ENCODE assay signal across 1 cellular context in genomic region chr16:67430504-67431076, GRCh38.
TF ChIP-seq lines count a peak whose summit lies in the region.

No MANE protein-coding gene starts in this region.

TF ChIP-seq in HepG2, 621 proteins besides CTCF, POLR2A, EP300 and RAD21 (continued from another document):
- TF ChIP-seq THAP7 (CRISPR knock-in tag; IDR thresholded peaks at IDR 0.05), result 0 out of 2 replicates have a peak, but pooled peaks have one; percentile 39
- TF ChIP-seq HMG20A (CRISPR knock-in tag; IDR thresholded peaks at IDR 0.05; ENCODE audit: borderline replicate concordance), result 0 out of 2 replicates have a peak, but pooled peaks have one; percentile 3
- TF ChIP-seq SETDB1 (CRISPR knock-in tag; IDR thresholded peaks at IDR 0.05; ENCODE audit: borderline replicate concordance), result no peak
- no peak for TF ChIP-seq ZNF780A (CRISPR knock-in tag; IDR thresholded peaks at IDR 0.05)
- TF ChIP-seq, protein P1, sequence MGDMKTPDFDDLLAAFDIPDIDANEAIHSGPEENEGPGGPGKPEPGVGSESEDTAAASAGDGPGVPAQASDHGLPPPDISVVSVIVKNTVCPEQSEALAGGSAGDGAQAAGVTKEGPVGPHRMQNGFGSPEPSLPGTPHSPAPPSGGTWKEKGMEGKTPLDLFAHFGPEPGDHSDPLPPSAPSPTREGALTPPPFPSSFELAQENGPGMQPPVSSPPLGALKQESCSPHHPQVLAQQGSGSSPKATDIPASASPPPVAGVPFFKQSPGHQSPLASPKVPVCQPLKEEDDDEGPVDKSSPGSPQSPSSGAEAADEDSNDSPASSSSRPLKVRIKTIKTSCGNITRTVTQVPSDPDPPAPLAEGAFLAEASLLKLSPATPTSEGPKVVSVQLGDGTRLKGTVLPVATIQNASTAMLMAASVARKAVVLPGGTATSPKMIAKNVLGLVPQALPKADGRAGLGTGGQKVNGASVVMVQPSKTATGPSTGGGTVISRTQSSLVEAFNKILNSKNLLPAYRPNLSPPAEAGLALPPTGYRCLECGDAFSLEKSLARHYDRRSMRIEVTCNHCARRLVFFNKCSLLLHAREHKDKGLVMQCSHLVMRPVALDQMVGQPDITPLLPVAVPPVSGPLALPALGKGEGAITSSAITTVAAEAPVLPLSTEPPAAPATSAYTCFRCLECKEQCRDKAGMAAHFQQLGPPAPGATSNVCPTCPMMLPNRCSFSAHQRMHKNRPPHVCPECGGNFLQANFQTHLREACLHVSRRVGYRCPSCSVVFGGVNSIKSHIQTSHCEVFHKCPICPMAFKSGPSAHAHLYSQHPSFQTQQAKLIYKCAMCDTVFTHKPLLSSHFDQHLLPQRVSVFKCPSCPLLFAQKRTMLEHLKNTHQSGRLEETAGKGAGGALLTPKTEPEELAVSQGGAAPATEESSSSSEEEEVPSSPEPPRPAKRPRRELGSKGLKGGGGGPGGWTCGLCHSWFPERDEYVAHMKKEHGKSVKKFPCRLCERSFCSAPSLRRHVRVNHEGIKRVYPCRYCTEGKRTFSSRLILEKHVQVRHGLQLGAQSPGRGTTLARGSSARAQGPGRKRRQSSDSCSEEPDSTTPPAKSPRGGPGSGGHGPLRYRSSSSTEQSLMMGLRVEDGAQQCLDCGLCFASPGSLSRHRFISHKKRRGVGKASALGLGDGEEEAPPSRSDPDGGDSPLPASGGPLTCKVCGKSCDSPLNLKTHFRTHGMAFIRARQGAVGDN (CRISPR knock-in tag; IDR thresholded peaks at IDR 0.05), result peak; percentile 93
- TF ChIP-seq ZNF772 (CRISPR knock-in tag; IDR thresholded peaks at IDR 0.05), result peak; percentile 81; the same call in 1 of the 2 replicates
- no peak for TF ChIP-seq KLF11 (CRISPR knock-in tag; IDR thresholded peaks at IDR 0.05)
- TF ChIP-seq CBX2 (IDR thresholded peaks at IDR 0.05; ENCODE audit: low read depth, low read length), result no peak
- no peak for TF ChIP-seq CBX2 (CRISPR knock-in tag; IDR thresholded peaks at IDR 0.05; ENCODE audit: low read depth)
- TF ChIP-seq ZNF552 (CRISPR knock-in tag; IDR thresholded peaks at IDR 0.05; ENCODE audit: borderline replicate concordance), result peak; percentile 96
- no peak for TF ChIP-seq DNMT3B (CRISPR knock-in tag; conservative IDR thresholded peaks at IDR 0.05)
- TF ChIP-seq RFXAP (CRISPR knock-in tag; IDR thresholded peaks at IDR 0.05; ENCODE audit: borderline replicate concordance), result no peak; the same call in 1 of the 2 replicates
- TF ChIP-seq RBM39 (IDR thresholded peaks at IDR 0.05; ENCODE audit: low read depth, low read length, poor library complexity, severe bottlenecking), result no peak
- TF ChIP-seq IRF2 (CRISPR knock-in tag; IDR thresholded peaks at IDR 0.05), result no peak; the same call in 1 of the 2 replicates
- no peak for TF ChIP-seq NCOA5 (CRISPR knock-in tag; IDR thresholded peaks at IDR 0.05)
- peak; percentile 60; the same call in 1 of the 2 replicates for TF ChIP-seq SIN3A (IDR thresholded peaks at IDR 0.05; ENCODE audit: borderline replicate concordance, low read depth, low read length)
- TF ChIP-seq HDAC1 (CRISPR knock-in tag; IDR thresholded peaks at IDR 0.05), result peak; percentile 93
- 0 out of 2 replicates have a peak, but pooled peaks have one; percentile 59 for TF ChIP-seq HOXA9 (CRISPR knock-in tag; IDR thresholded peaks at IDR 0.05; ENCODE audit: borderline replicate concordance)
- no peak; the same call in 1 of the 2 replicates for TF ChIP-seq ZNF414 (CRISPR knock-in tag; IDR thresholded peaks at IDR 0.05)
- TF ChIP-seq MTA3 (CRISPR knock-in tag; IDR thresholded peaks at IDR 0.05), result no peak
- TF ChIP-seq CCAR2 (optimal IDR thresholded peaks at IDR 0.05; ENCODE audit: low read depth, low read length), result no peak
- 0 out of 2 replicates have a peak, but pooled peaks have one; percentile 49 for TF ChIP-seq PAXIP1 (CRISPR knock-in tag; conservative IDR thresholded peaks at IDR 0.05)
- TF ChIP-seq ZNF883 (CRISPR knock-in tag; IDR thresholded peaks at IDR 0.05; ENCODE audit: not compliant biosample characterization), result peak; percentile 80
- no peak for TF ChIP-seq TCF7L2 (IDR thresholded peaks at IDR 0.05; ENCODE audit: low read depth, low read length)
- TF ChIP-seq ZNF224 (CRISPR knock-in tag; IDR thresholded peaks at IDR 0.05), result no peak
- TF ChIP-seq, protein P2, sequence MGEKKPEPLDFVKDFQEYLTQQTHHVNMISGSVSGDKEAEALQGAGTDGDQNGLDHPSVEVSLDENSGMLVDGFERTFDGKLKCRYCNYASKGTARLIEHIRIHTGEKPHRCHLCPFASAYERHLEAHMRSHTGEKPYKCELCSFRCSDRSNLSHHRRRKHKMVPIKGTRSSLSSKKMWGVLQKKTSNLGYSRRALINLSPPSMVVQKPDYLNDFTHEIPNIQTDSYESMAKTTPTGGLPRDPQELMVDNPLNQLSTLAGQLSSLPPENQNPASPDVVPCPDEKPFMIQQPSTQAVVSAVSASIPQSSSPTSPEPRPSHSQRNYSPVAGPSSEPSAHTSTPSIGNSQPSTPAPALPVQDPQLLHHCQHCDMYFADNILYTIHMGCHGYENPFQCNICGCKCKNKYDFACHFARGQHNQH (CRISPR knock-in tag; IDR thresholded peaks at IDR 0.05), result peak; percentile 33; the same call in 1 of the 2 replicates
- TF ChIP-seq SYNCRIP (IDR thresholded peaks at IDR 0.05; ENCODE audit: insufficient read depth, low read depth, low read length), result no peak
- TF ChIP-seq ZNF264 (CRISPR knock-in tag; IDR thresholded peaks at IDR 0.05), result no peak
- no peak for TF ChIP-seq ZKSCAN1 (IDR thresholded peaks at IDR 0.05; ENCODE audit: low read length)
- 0 out of 2 replicates have a peak, but pooled peaks have one; percentile 9 for TF ChIP-seq ZFP1 (CRISPR knock-in tag; IDR thresholded peaks at IDR 0.05)
- no peak; the same call in 1 of the 2 replicates for TF ChIP-seq IRX3 (CRISPR knock-in tag; IDR thresholded peaks at IDR 0.05; ENCODE audit: borderline replicate concordance, low read depth)
- TF ChIP-seq PITX1 (CRISPR knock-in tag; IDR thresholded peaks at IDR 0.05), result no peak
- TF ChIP-seq ZSCAN25 (CRISPR knock-in tag; IDR thresholded peaks at IDR 0.05), result peak; percentile 55
- no peak for TF ChIP-seq SMARCE1 (IDR thresholded peaks at IDR 0.05; ENCODE audit: borderline replicate concordance)
- TF ChIP-seq ZNF44 (CRISPR knock-in tag; IDR thresholded peaks at IDR 0.05), result peak; percentile 90; the same call in 1 of the 2 replicates
- no peak for TF ChIP-seq MLLT10 (CRISPR knock-in tag; IDR thresholded peaks at IDR 0.05)
- TF ChIP-seq SCMH1 (CRISPR knock-in tag; IDR thresholded peaks at IDR 0.05; ENCODE audit: borderline replicate concordance), result no peak
- TF ChIP-seq, protein P3, sequence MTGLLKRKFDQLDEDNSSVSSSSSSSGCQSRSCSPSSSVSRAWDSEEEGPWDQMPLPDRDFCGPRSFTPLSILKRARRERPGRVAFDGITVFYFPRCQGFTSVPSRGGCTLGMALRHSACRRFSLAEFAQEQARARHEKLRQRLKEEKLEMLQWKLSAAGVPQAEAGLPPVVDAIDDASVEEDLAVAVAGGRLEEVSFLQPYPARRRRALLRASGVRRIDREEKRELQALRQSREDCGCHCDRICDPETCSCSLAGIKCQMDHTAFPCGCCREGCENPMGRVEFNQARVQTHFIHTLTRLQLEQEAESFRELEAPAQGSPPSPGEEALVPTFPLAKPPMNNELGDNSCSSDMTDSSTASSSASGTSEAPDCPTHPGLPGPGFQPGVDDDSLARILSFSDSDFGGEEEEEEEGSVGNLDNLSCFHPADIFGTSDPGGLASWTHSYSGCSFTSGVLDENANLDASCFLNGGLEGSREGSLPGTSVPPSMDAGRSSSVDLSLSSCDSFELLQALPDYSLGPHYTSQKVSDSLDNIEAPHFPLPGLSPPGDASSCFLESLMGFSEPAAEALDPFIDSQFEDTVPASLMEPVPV (CRISPR knock-in tag; IDR thresholded peaks at IDR 0.05), result peak; percentile 96; the same call in 1 of the 2 replicates
- no peak for TF ChIP-seq ATF6 (CRISPR knock-in tag; conservative IDR thresholded peaks at IDR 0.05)
- TF ChIP-seq ZNF572 (CRISPR knock-in tag; IDR thresholded peaks at IDR 0.05), result no peak
- TF ChIP-seq TRIM22 (IDR thresholded peaks at IDR 0.05), result no peak
- TF ChIP-seq, protein P4, sequence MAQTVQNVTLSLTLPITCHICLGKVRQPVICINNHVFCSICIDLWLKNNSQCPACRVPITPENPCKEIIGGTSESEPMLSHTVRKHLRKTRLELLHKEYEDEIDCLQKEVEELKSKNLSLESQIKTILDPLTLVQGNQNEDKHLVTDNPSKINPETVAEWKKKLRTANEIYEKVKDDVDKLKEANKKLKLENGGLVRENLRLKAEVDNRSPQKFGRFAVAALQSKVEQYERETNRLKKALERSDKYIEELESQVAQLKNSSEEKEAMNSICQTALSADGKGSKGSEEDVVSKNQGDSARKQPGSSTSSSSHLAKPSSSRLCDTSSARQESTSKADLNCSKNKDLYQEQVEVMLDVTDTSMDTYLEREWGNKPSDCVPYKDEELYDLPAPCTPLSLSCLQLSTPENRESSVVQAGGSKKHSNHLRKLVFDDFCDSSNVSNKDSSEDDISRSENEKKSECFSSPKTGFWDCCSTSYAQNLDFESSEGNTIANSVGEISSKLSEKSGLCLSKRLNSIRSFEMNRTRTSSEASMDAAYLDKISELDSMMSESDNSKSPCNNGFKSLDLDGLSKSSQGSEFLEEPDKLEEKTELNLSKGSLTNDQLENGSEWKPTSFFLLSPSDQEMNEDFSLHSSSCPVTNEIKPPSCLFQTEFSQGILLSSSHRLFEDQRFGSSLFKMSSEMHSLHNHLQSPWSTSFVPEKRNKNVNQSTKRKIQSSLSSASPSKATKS (CRISPR knock-in tag; IDR thresholded peaks at IDR 0.05), result no peak
TF ChIP-seq in HepG2: peak in this region for 287.
